In the genomic region with DNA sequence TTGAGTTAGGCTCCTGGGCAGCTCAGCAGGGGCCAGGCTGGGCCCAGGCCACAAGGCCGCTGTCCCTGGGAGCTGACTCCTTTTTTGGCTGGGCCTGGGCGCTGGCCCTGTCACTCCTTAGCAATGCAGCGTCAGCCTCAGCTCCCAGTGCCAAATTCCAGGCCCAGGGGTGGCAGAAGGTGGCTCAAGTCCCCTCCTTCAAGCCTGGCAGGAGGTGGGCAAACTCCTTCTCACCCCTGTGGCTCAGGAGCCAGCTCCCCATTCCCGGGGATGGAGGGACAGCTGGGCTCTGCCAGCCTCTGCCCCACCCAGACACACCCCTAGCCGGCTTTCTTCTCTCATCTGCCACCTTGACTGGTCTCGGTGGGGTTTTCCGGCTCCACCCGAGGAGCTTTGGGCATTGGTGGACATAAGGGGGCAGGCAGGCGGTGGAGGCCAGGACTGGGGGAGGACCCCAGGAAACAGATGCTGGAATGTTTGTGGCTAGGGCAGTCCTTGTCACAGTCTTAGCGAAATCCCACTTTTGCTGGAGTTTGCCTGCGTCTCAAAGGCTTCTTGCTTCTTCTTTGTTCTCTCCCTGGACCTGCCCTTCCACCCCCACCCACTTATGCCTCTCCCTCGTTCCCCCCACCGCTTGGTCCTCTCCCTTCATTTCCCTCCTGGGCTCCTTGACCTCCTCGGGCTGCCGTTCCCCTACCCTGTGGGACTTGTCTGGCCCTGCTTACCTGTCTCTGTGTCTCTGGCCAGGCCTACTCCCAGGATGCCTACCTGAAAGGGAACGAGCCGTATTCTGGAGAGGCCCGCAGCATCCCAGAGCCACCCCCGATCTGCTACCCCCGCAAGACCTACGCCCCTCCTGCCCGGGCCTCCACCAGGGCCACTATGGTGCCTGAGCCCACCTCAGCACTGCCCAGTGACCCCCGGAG, we compare ENCODE assay signal across 8 cellular contexts.
A peak's percentile ranks its signal among the peaks of the same experiment; 100 is the strongest.
DNase-seq lines count a peak whose midpoint lies in the region; ATAC-seq, FAIRE-seq and TF ChIP-seq lines count a peak whose summit lies in the region.

No MANE protein-coding gene starts in this region.

- TF ChIP-seq POLR2A in H54 (IDR thresholded peaks at IDR 0.05; ENCODE audit: low read depth, low read length): no peak

- TF ChIP-seq CTCF in brain microvascular endothelial cell (IDR thresholded peaks at IDR 0.05; ENCODE audit: low read depth, low read length, missing control alignments): no peak

- FAIRE-seq in H54 (lab: Jason Lieb, UNC): no peak

- H3K27me3 ChIP-seq in brain microvascular endothelial cell (replicated peaks): no peaks in the 10 kb centered on the region
- H3K27me3 ChIP-seq in stomach smooth muscle (ENCODE audit: control insufficient read depth in 1 of 2, insufficient read depth in 2 of 2, low read length in 2 of 2): no peaks in the 10 kb centered on the region

- H3K36me3 ChIP-seq in brain microvascular endothelial cell (replicated peaks) (peaks cover 64% of the 10 kb centered on the region), stomach smooth muscle (ENCODE audit: control insufficient read depth in 2 of 2, insufficient read depth in 2 of 2, low read length in 2 of 2) (peaks cover 15 to 19% of the 10 kb centered on the region in 2 donors)

- H3K9me3 ChIP-seq in stomach smooth muscle (ENCODE audit: control insufficient read depth in 2 of 2, low read length in 2 of 2): no peaks in the 10 kb centered on the region

- H3K27ac ChIP-seq in brain microvascular endothelial cell: peak overlapping the region; percentile 89
- peak overlapping the region; percentile 97 for H3K27ac ChIP-seq in stomach smooth muscle (ENCODE audit: low read length)

- in situ Hi-C loops in brain microvascular endothelial cell (cut with HindIII; ENCODE audit: low pct_ligation_motif_present, low sequenced_read_pairs): no loop called here

- H3K4me3 ChIP-seq in brain microvascular endothelial cell (ENCODE audit: low read depth, low read length) (peak overlapping the region; percentile 56), stomach smooth muscle (ENCODE audit: low read length in 2 of 2) (peak overlapping the region; percentile 69 to 82)

- peaks cover 67% of the 10 kb centered on the region for H3K4me1 ChIP-seq in stomach smooth muscle (ENCODE audit: control insufficient read depth, insufficient read depth, low read length)

- ATAC-seq in GM21737 (IDR thresholded peaks at IDR 0.05; ENCODE audit: unreplicated experiment) (no peak), GM18519 (IDR thresholded peaks at IDR 0.05; ENCODE audit: low FRiP score, unreplicated experiment) (no peak)

- DNase-seq in H54 (ENCODE audit: insufficient read length, low spot score) (peak; percentile 94), brain microvascular endothelial cell (no peak), iPS-NIHi11 (ENCODE audit: low spot score) (peak; percentile 55), SKM-1 (lab: John Stamatoyannopoulos, UW; ENCODE audit: unreplicated experiment) (no peak), kidney glomerular epithelial cell (lab: John Stamatoyannopoulos, UW) (no peak)

- H3K9ac ChIP-seq in stomach smooth muscle (ENCODE audit: low read length in 2 of 2): peak overlapping the region; percentile 87 to 90

Comparison
In these comparisons a context has a peak if more than half of its experiments do, and no peak if none do; other contexts are left out.
1. DNase-seq: peak in H54 (single experiment) and iPS-NIHi11 (single experiment); none in brain microvascular endothelial cell (single experiment), SKM-1 (single experiment) and kidney glomerular epithelial cell (single experiment).